20 cellular contexts compared by ENCODE assay signal in the genomic region with DNA sequence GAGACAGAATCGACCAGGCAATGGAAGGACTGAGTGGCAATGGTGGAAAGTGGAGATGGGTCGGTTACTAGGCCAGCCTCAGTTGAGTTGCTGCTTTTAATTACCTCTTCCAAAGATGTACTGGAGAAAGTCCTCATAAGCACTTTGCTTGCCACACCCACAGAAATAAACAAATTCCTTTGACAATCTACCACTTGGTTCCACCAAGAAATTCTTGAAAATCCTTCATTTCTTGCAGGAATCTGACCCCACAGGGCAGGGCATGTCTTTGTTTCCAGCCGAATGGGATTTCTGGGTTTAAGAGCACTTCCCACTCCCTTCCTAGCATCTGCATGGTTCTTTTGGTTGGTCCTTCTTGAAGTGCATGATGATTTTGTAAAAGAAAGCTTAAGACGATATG. TPM values are rescaled to one million over a fixed set of nuclear protein-coding genes. Genes with fewer than 3 reads are reported as not detected.
"Had no signal": no experiment of that assay in that cellular context is flagged by ENCODE, and none has a peak within 500 bp of the region (broad histone marks: within the 10 kb centered on the region; RNA-seq: fewer than 3 reads in every experiment).

No MANE protein-coding gene starts in this region.

- H3K27me3 ChIP-seq: esophagus squamous epithelium, heart left ventricle, neutrophil, sigmoid colon, stomach, transverse colon had no signal

- FAIRE-seq: colon, frontal cortex, islet of Langerhans, small intestine had no signal

- DNase-seq: dermis blood vessel endothelial cell; esophagus squamous epithelium; heart left ventricle; hippocampal formation; kidney glomerular epithelial cell; naive thymus-derived CD8-positive, alpha-beta T cell; psoas muscle; retina; sigmoid colon; small intestine; stimulated activated CD4-positive, alpha-beta T cell treated with anti-CD3 and anti-CD28 coated beads, Interleukin-12 subunit alpha, Interleukin-12 subunit beta, amount 100 ng/mL, for 4 hours; stimulated activated naive CD4-positive, alpha-beta T cell; stomach; substantia nigra; transverse colon had no signal

- H3K36me3 ChIP-seq: esophagus squamous epithelium, heart left ventricle, neutrophil, sigmoid colon, stomach, thoracic aorta, transverse colon had no signal

- ATAC-seq: heart left ventricle; naive thymus-derived CD8-positive, alpha-beta T cell; psoas muscle had no signal

- H3K9me3 ChIP-seq: esophagus squamous epithelium, neutrophil, psoas muscle, sigmoid colon, stomach, thoracic aorta, transverse colon had no signal

- H3K4me1 ChIP-seq: esophagus squamous epithelium, psoas muscle, transverse colon had no signal

- H3K27ac ChIP-seq: esophagus squamous epithelium, heart left ventricle, neutrophil, psoas muscle, sigmoid colon, stomach, thoracic aorta, transverse colon had no signal

- H3K4me3 ChIP-seq: esophagus squamous epithelium, heart left ventricle, psoas muscle, sigmoid colon, stomach, thoracic aorta, transverse colon had no signal

RNA-seq across cellular contexts. Expression of a gene that starts 54.5 kb away (rescaled TPM):
- polyA plus RNA-seq: naive thymus-derived CD8-positive, alpha-beta T cell had no signal
